In the genomic region with DNA sequence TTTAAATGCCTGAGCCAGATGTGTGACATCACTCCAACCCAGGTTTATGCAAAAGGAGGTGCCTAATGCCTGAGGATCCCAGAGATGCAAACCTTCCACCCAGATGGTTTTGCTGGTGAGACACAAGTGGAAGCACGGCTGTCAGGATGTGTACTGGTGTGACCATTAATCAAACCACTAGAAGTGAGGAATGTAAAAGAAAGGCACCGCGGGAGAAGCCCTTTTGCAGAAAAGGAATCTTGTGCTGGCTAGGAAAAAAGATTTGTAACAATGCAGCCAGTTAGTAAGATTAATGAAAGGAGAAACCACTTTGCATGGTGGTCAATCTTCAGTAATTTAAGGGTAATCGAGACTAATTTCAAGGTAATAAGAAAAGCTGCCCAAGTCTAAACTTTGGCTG, we compare ENCODE assay signal across 25 cellular contexts.
"Had no signal": no experiment of that assay in that cellular context is flagged by ENCODE, and none has a peak within 500 bp of the region (broad histone marks: within the 10 kb centered on the region; RNA-seq: fewer than 3 reads in every experiment).

No MANE protein-coding gene starts in this region.

- H3K4me1 Mint-ChIP-seq: activated CD4-positive, alpha-beta T cell treated with anti-CD3 and anti-CD28 coated beads, Interleukin-2, amount 10 ng/mL, durations not matched to agents 7 days and 5 days; activated CD8-positive, alpha-beta memory T cell treated with anti-CD3 and anti-CD28 coated beads, Interleukin-2, amount 10 ng/mL, durations not matched to agents 7 days and 5 days; memory B cell; T-cell had no signal

- H3K36me3 Mint-ChIP-seq: activated CD8-positive, alpha-beta memory T cell treated with anti-CD3 and anti-CD28 coated beads, Interleukin-2, amount 10 ng/mL, durations not matched to agents 7 days and 5 days; T-cell had no signal

- H3K27me3 ChIP-seq: colonic mucosa, dorsolateral prefrontal cortex, esophagus muscularis mucosa, right lobe of liver, upper lobe of left lung had no signal

- H3K27ac Mint-ChIP-seq: activated CD4-positive, alpha-beta T cell treated with anti-CD3 and anti-CD28 coated beads, Interleukin-2, amount 10 ng/mL, durations not matched to agents 7 days and 5 days; activated CD8-positive, alpha-beta memory T cell treated with anti-CD3 and anti-CD28 coated beads, Interleukin-2, amount 10 ng/mL, durations not matched to agents 7 days and 5 days; activated CD8-positive, alpha-beta T cell treated with anti-CD3 and anti-CD28 coated beads for 36 hours; effector memory CD8-positive, alpha-beta T cell; memory B cell; T-cell; T-helper 2 cell treated with Interferon-gamma antibody and Interleukin-4, amounts not matched to agents 5 μg/mL and 100 μg/mL, for 36 hours had no signal

- H3K27ac ChIP-seq: colonic mucosa, dorsolateral prefrontal cortex, esophagus muscularis mucosa, right lobe of liver, thoracic aorta, upper lobe of left lung, VCaP had no signal

- H3K27me3 Mint-ChIP-seq: activated CD4-positive, alpha-beta T cell treated with anti-CD3 and anti-CD28 coated beads, Interleukin-2, amount 10 ng/mL, durations not matched to agents 7 days and 5 days; activated CD8-positive, alpha-beta memory T cell treated with anti-CD3 and anti-CD28 coated beads, Interleukin-2, amount 10 ng/mL, durations not matched to agents 7 days and 5 days; activated CD8-positive, alpha-beta T cell treated with anti-CD3 and anti-CD28 coated beads for 36 hours; effector memory CD8-positive, alpha-beta T cell had no signal

- H3K4me3 Mint-ChIP-seq: activated CD4-positive, alpha-beta T cell treated with anti-CD3 and anti-CD28 coated beads, Interleukin-2, amount 10 ng/mL, durations not matched to agents 7 days and 5 days; activated CD8-positive, alpha-beta memory T cell treated with anti-CD3 and anti-CD28 coated beads, Interleukin-2, amount 10 ng/mL, durations not matched to agents 7 days and 5 days; activated CD8-positive, alpha-beta T cell treated with anti-CD3 and anti-CD28 coated beads for 36 hours; effector memory CD8-positive, alpha-beta T cell; memory B cell; T-cell; T-helper 2 cell treated with Interferon-gamma antibody and Interleukin-4, amounts not matched to agents 5 μg/mL and 100 μg/mL, for 36 hours had no signal

- H3K36me3 ChIP-seq: colonic mucosa, esophagus muscularis mucosa, right lobe of liver, thoracic aorta, upper lobe of left lung had no signal

- DNase-seq: activated CD4-positive, alpha-beta T cell treated with anti-CD3 and anti-CD28 coated beads, Interleukin-2, amount 10 ng/mL, durations not matched to agents 7 days and 5 days; activated CD4-positive, CD25-positive, alpha-beta regulatory T cell treated with anti-CD3 and anti-CD28 coated beads, Interleukin-2, amount 50 U/mL, for 72 hours; activated CD8-positive, alpha-beta memory T cell treated with anti-CD3 and anti-CD28 coated beads, Interleukin-2, amount 10 ng/mL, durations not matched to agents 7 days and 5 days; activated CD8-positive, alpha-beta T cell treated with anti-CD3 and anti-CD28 coated beads for 36 hours; activated gamma-delta T cell; activated naive CD4-positive, alpha-beta T cell treated with anti-CD3 and anti-CD28 coated beads, Interleukin-2, amount 50 U/mL, for 16 hours; activated T-cell treated with anti-CD3 and anti-CD28 coated beads for 4 hours; aorta; colonic mucosa; dorsolateral prefrontal cortex; effector memory CD8-positive, alpha-beta T cell; hippocampal formation; mucosa of descending colon; occipital lobe; right lobe of liver; small intestine; stimulated activated CD4-positive, alpha-beta T cell treated with anti-CD3 and anti-CD28 coated beads, Interleukin-2, amount 100 ng/mL, for 24 hours; stimulated activated naive CD4-positive, alpha-beta T cell; T-cell; upper lobe of left lung had no signal

- H3K4me1 ChIP-seq: colonic mucosa, upper lobe of left lung had no signal

- ATAC-seq: activated CD8-positive, alpha-beta memory T cell treated with anti-CD3 and anti-CD28 coated beads, Interleukin-2, amount 10 ng/mL, durations not matched to agents 7 days and 5 days; activated CD8-positive, alpha-beta T cell treated with anti-CD3 and anti-CD28 coated beads for 36 hours; effector memory CD8-positive, alpha-beta T cell; T-cell had no signal

- H3K4me3 ChIP-seq: colonic mucosa, dorsolateral prefrontal cortex, esophagus muscularis mucosa, mucosa of descending colon, right lobe of liver, thoracic aorta, upper lobe of left lung had no signal

- H3K9me3 Mint-ChIP-seq: activated CD4-positive, alpha-beta T cell treated with anti-CD3 and anti-CD28 coated beads, Interleukin-2, amount 10 ng/mL, durations not matched to agents 7 days and 5 days; activated CD8-positive, alpha-beta T cell treated with anti-CD3 and anti-CD28 coated beads for 36 hours; effector memory CD8-positive, alpha-beta T cell; memory B cell; T-cell; T-helper 2 cell treated with Interferon-gamma antibody and Interleukin-4, amounts not matched to agents 5 μg/mL and 100 μg/mL, for 36 hours had no signal

- H3K9me3 ChIP-seq: colonic mucosa, esophagus muscularis mucosa, mucosa of descending colon, right lobe of liver, thoracic aorta, upper lobe of left lung had no signal
